ENCODE assay signal across 15 cellular contexts in the genomic region with DNA sequence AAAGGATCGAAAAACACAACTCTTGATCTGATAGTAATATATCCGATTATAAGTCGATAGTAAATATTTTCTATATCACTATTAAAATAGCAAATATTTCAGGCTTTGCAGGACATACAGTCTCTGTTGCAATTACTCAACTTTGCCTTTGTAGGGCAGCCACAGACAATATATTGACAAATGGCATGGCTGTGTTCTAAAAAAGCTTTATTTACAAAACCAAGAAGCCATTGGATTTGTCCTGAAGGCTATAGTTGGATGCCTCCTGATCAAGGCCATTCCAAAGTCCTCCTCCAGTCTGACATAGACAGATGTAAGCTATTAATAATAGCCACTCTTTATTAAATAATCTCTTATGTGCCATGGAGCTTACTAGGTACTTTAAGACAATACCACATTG. TPM values are rescaled to one million over a fixed set of nuclear protein-coding genes. Genes with fewer than 3 reads are reported as not detected.
DNase-seq lines count a peak whose midpoint lies in the region; ATAC-seq, FAIRE-seq and TF ChIP-seq lines count a peak whose summit lies in the region.
"Had no signal": no experiment of that assay in that cellular context is flagged by ENCODE, and none has a peak within 500 bp of the region (broad histone marks: within the 10 kb centered on the region; RNA-seq: fewer than 3 reads in every experiment).

No MANE protein-coding gene starts in this region.

- H2AK5ac ChIP-seq in H1 (ENCODE audit: low read depth, low read length), result no peak overlapping the region

- H2BK12ac ChIP-seq in H1 (ENCODE audit: low read depth, low read length), result no peak overlapping the region

- no peaks in the 10 kb centered on the region; a peak in 1 of 7 replicates for H3K4me1 ChIP-seq in H1 (replicated peaks in 1 of 4; ENCODE audit: control insufficient read depth in 3 of 4, insufficient read depth in 4 of 4, low read length in 3 of 4)

- H3K9me3 ChIP-seq in H1 (ENCODE audit: insufficient read depth in 2 of 2, low read depth in 1 of 2, low read length in 1 of 2), result no peaks in the 10 kb centered on the region

- DNase-seq in activated naive CD4-positive, alpha-beta T cell treated with anti-CD3 and anti-CD28 coated beads, Interleukin-2, amount 10 ng/mL, durations not matched to agents 7 days and 5 days, result no peak
- DNase-seq in activated naive CD4-positive, alpha-beta T cell treated with anti-CD3 and anti-CD28 coated beads, Interleukin-2, amount 50 U/mL, for 72 hours (ENCODE audit: low spot score in 2 of 2), result no peak
- DNase-seq in NB4 (ENCODE audit: low read depth) (peak; percentile 64), H1 (ENCODE audit: low read depth in 1 of 2, low spot score in 2 of 2) (no peak), NCI-H2081 (lab: John Stamatoyannopoulos, UW) (no peak), NCI-H748 (lab: John Stamatoyannopoulos, UW; ENCODE audit: unreplicated experiment) (no peak), A172 (ENCODE audit: low spot score) (no peak)
- DNase-seq in naive thymus-derived CD8-positive, alpha-beta T cell, result no peak
- DNase-seq: H7; NCI-H2227 treated with DMSO at 0.1 percent for 48 hours; stimulated activated CD4-positive, alpha-beta T cell treated with anti-CD3 and anti-CD28 coated beads, Interleukin-4, amount 100 ng/mL, for 4 hours had no signal

- ATAC-seq in activated naive CD4-positive, alpha-beta T cell treated with anti-CD3 and anti-CD28 coated beads, Interleukin-2, amount 50 U/mL, for 72 hours, result no peak
- no peak for ATAC-seq in naive thymus-derived CD8-positive, alpha-beta T cell

- no peak for FAIRE-seq in H1 (lab: Jason Lieb, UNC)

- TF ChIP-seq RAD21 in H1 (IDR thresholded peaks at IDR 0.05 in 1 of 2, conservative IDR thresholded peaks at IDR 0.05 in 1 of 2; ENCODE audit: low read depth in 2 of 2, low read length in 2 of 2), result peak; percentile 33 to 42

- H3K4me3 Mint-ChIP-seq in activated naive CD4-positive, alpha-beta T cell treated with anti-CD3 and anti-CD28 coated beads, Interleukin-2, amount 10 ng/mL, durations not matched to agents 7 days and 5 days, result no peak overlapping the region
- H3K4me3 Mint-ChIP-seq in naive thymus-derived CD8-positive, alpha-beta T cell, result no peak overlapping the region
- H3K4me3 Mint-ChIP-seq: stimulated activated memory B cell treated with anti-CD40 and anti-IgM and Interleukin-4, amounts not matched to agents 10 μg/mL and 1 μg/mL and 100 μg/mL, for 72 hours; type B pancreatic cell had no signal

- no peaks in the 10 kb centered on the region for H4K20me1 ChIP-seq in H1 (replicated peaks in 1 of 2; ENCODE audit: control insufficient read depth in 1 of 2, insufficient read depth in 2 of 2, low read length in 2 of 2)

- no peak overlapping the region for H3K4me2 ChIP-seq in H1 (ENCODE audit: insufficient read depth in 1 of 2, low read depth in 2 of 2, low read length in 2 of 2)

- peak overlapping the region; percentile 91 for H3K27ac Mint-ChIP-seq in activated naive CD4-positive, alpha-beta T cell treated with anti-CD3 and anti-CD28 coated beads, Interleukin-2, amount 10 ng/mL, durations not matched to agents 7 days and 5 days
- no peak overlapping the region for H3K27ac Mint-ChIP-seq in activated naive CD4-positive, alpha-beta T cell treated with anti-CD3 and anti-CD28 coated beads, Interleukin-2, amount 50 U/mL, for 72 hours
- no peak overlapping the region for H3K27ac Mint-ChIP-seq in naive thymus-derived CD8-positive, alpha-beta T cell
- H3K27ac Mint-ChIP-seq: stimulated activated memory B cell treated with anti-CD40 and anti-IgM and Interleukin-4, amounts not matched to agents 10 μg/mL and 1 μg/mL and 100 μg/mL, for 72 hours; type B pancreatic cell had no signal

- no peaks in the 10 kb centered on the region for H3K36me3 ChIP-seq in H1 (ENCODE audit: control insufficient read depth in 2 of 4, insufficient read depth in 4 of 4, low read length in 3 of 4)

- 87% methylated on average over 3 of the region's 3 CpGs; no CpG with 5 or more reads in 1 of the 2 experiments for WGBS in H1 (ENCODE audit: extremely low coverage in 1 of 2, insufficient coverage in 1 of 2, insufficient read length in 1 of 2, insufficient replicate concordance in 2 of 2, low coverage in 1 of 2, low lambda C conversion rate in 2 of 2, missing lambda C conversion rate in 1 of 2), 2 experiments

- no peak overlapping the region for H3K56ac ChIP-seq in H1 (replicated peaks; ENCODE audit: insufficient read length, low read depth, low read length)

- TF ChIP-seq POLR2A in NB4 (IDR thresholded peaks at IDR 0.05; ENCODE audit: extremely low read depth, insufficient read length), result no peak
- TF ChIP-seq POLR2A in H1 (IDR thresholded peaks at IDR 0.05; ENCODE audit: control extremely low read depth in 1 of 2, low read depth in 2 of 2, low read length in 2 of 2), result no peak

- H4K5ac ChIP-seq in H1 (ENCODE audit: insufficient read length, low read depth, low read length), result no peak overlapping the region

- H3K14ac ChIP-seq in H1 (ENCODE audit: insufficient read length), result no peak overlapping the region

- POLR2A ChIA-PET in H1 (lab: Charles Lee; ENCODE audit: partially characterized antibody), result interaction anchor here (0.6 to 1.3 kb wide), 3 partner anchors 11 to 105 kb away, joined by 3 read pairs; no protein-coding TSS in a partner anchor
- POLR2A ChIA-PET in naive thymus-derived CD8-positive, alpha-beta T cell (lab: Charles Lee), result interaction anchor here (0.5 kb wide), 1 partner anchor 715 kb away, joined by 3 read pairs; no protein-coding TSS in a partner anchor

- peaks cover 11% of the 10 kb centered on the region for H3K4me1 Mint-ChIP-seq in activated naive CD4-positive, alpha-beta T cell treated with anti-CD3 and anti-CD28 coated beads, Interleukin-2, amount 10 ng/mL, durations not matched to agents 7 days and 5 days
- H3K4me1 Mint-ChIP-seq in naive thymus-derived CD8-positive, alpha-beta T cell, result peaks cover 0 to 11% (median 2%) of the 10 kb centered on the region in 4 donors

- TF ChIP-seq CTCF in NB4 (IDR thresholded peaks at IDR 0.05; ENCODE audit: low read depth, low read length) (peak; percentile 13), H1 (IDR thresholded peaks at IDR 0.05; ENCODE audit: control extremely low read depth in 1 of 3, insufficient read depth in 1 of 3, low read depth in 1 of 3, low read length in 3 of 3) (peak in 1 of 3 experiments; percentile 6; a peak in 1 of 4 replicates)

- H2AFZ ChIP-seq in H1 (ENCODE audit: low read length), result no peak overlapping the region

- peaks cover 38% of the 10 kb centered on the region for H3K27me3 Mint-ChIP-seq in activated naive CD4-positive, alpha-beta T cell treated with anti-CD3 and anti-CD28 coated beads, Interleukin-2, amount 10 ng/mL, durations not matched to agents 7 days and 5 days
- peaks cover under 1 to 14% (median 5%) of the 10 kb centered on the region in 5 donors for H3K27me3 Mint-ChIP-seq in naive thymus-derived CD8-positive, alpha-beta T cell

- no peaks in the 10 kb centered on the region for H3K23me2 ChIP-seq in H1 (ENCODE audit: low read depth, low read length)

- no peak overlapping the region for H4K8ac ChIP-seq in H1 (ENCODE audit: extremely low read depth, insufficient read depth, low read length)

- H4K91ac ChIP-seq in H1 (replicated peaks; ENCODE audit: insufficient read length, low read length), result no peak overlapping the region

- H2BK20ac ChIP-seq in H1 (ENCODE audit: low read length), result no peak overlapping the region

- H3K18ac ChIP-seq in H1 (ENCODE audit: extremely low read depth, low read length), result no peak overlapping the region

- no peak overlapping the region for H2BK15ac ChIP-seq in H1 (ENCODE audit: low read length)

- no peaks in the 10 kb centered on the region for H3K36me3 Mint-ChIP-seq in activated naive CD4-positive, alpha-beta T cell treated with anti-CD3 and anti-CD28 coated beads, Interleukin-2, amount 10 ng/mL, durations not matched to agents 7 days and 5 days
- no peaks in the 10 kb centered on the region for H3K36me3 Mint-ChIP-seq in activated naive CD4-positive, alpha-beta T cell treated with anti-CD3 and anti-CD28 coated beads, Interleukin-2, amount 50 U/mL, for 72 hours
- H3K36me3 Mint-ChIP-seq in naive thymus-derived CD8-positive, alpha-beta T cell, result no peaks in the 10 kb centered on the region
- H3K36me3 Mint-ChIP-seq: stimulated activated memory B cell treated with anti-CD40 and anti-IgM and Interleukin-4, amounts not matched to agents 10 μg/mL and 1 μg/mL and 100 μg/mL, for 72 hours; type B pancreatic cell had no signal

- no peak for TF ChIP-seq EP300 in H1 (IDR thresholded peaks at IDR 0.05; ENCODE audit: borderline replicate concordance in 1 of 2, low read depth in 2 of 2, low read length in 2 of 2)

- CTCF ChIA-PET in activated naive CD4-positive, alpha-beta T cell treated with anti-CD3 and anti-CD28 coated beads, Interleukin-2, amount 10 ng/mL, durations not matched to agents 7 days and 5 days (lab: Charles Lee), result interaction anchor here (0.9 to 7.1 kb wide), 22 partner anchors 8 to 155 kb away, joined by 3 to 63 read pairs (median 4); a partner anchor contains a TSS
- CTCF ChIA-PET in H1 (lab: Charles Lee; ENCODE audit: partially characterized antibody), result interaction anchor here (0.8 to 3.0 kb wide), 14 partner anchors 10 to 163 kb away, joined by 3 to 22 read pairs (median 3); no protein-coding TSS in a partner anchor

- no peaks in the 10 kb centered on the region for H3K9me3 Mint-ChIP-seq in activated naive CD4-positive, alpha-beta T cell treated with anti-CD3 and anti-CD28 coated beads, Interleukin-2, amount 10 ng/mL, durations not matched to agents 7 days and 5 days
- H3K9me3 Mint-ChIP-seq in activated naive CD4-positive, alpha-beta T cell treated with anti-CD3 and anti-CD28 coated beads, Interleukin-2, amount 50 U/mL, for 72 hours, result no peaks in the 10 kb centered on the region
- no peaks in the 10 kb centered on the region for H3K9me3 Mint-ChIP-seq in naive thymus-derived CD8-positive, alpha-beta T cell
- H3K9me3 Mint-ChIP-seq: stimulated activated memory B cell treated with anti-CD40 and anti-IgM and Interleukin-4, amounts not matched to agents 10 μg/mL and 1 μg/mL and 100 μg/mL, for 72 hours; type B pancreatic cell had no signal

- no peak overlapping the region for H3K9ac ChIP-seq in H1 (replicated peaks in 1 of 4; ENCODE audit: extremely low read depth in 1 of 4, low read depth in 3 of 4, low read length in 3 of 4)

- no peaks in the 10 kb centered on the region for H3K79me2 ChIP-seq in H1 (ENCODE audit: control insufficient read depth in 1 of 2, insufficient read depth in 2 of 2, low read length in 2 of 2)

- no peak overlapping the region for H2BK120ac ChIP-seq in H1 (replicated peaks; ENCODE audit: low read depth, low read length)

- H3K4me3 ChIP-seq in NB4 (ENCODE audit: low read depth, low read length), result peak overlapping the region; percentile 22
- H3K4me3 ChIP-seq in H1 (ENCODE audit: extremely low read depth in 1 of 4, insufficient read depth in 2 of 4, low read depth in 3 of 4, low read length in 4 of 4), result no peak overlapping the region

- no peak overlapping the region for H3K4ac ChIP-seq in H1 (replicated peaks; ENCODE audit: insufficient read length, low read depth, low read length)

- no peaks in the 10 kb centered on the region; a peak in 1 of 7 replicates for H3K27me3 ChIP-seq in H1 (replicated peaks in 1 of 4; ENCODE audit: control insufficient read depth in 3 of 4, extremely low read depth in 1 of 4, insufficient read depth in 3 of 4, low read length in 3 of 4)

- H3K23ac ChIP-seq in H1 (ENCODE audit: insufficient read length), result no peak overlapping the region

- no peak overlapping the region for H2BK5ac ChIP-seq in H1 (ENCODE audit: low read depth, low read length)

- no peaks in the 10 kb centered on the region for H3K79me1 ChIP-seq in H1 (ENCODE audit: low read depth, low read length)

- H3K27ac ChIP-seq in H1 (ENCODE audit: low read depth, low read length), result no peak overlapping the region

RNA-seq across cellular contexts. Expression of a gene that starts 5.9 kb away (rescaled TPM):
- under 1 TPM in 1 of 2 donors, not detected in 1; 0.19 TPM for total RNA-seq in activated naive CD4-positive, alpha-beta T cell treated with anti-CD3 and anti-CD28 coated beads, Interleukin-2, amount 50 U/mL, for 72 hours
- total RNA-seq in H1 (2021; fragmentation: NEBNext Ultra II Directional; extraction: Animal tissue kit (Norgen Biotek cat#: 25700)), result 0.13 and 0.25 TPM in 2 replicates
- 0.09 and 0.14 TPM in 2 replicates for polyA plus RNA-seq in H1 (2011; rRNA removed)
- 0.12 TPM for polyA plus RNA-seq in H1 (2011; cell fraction: cytosol; rRNA removed)
- not detected for polyA plus RNA-seq in H1 (2011; cell fraction: nucleus; rRNA removed)
- polyA plus RNA-seq in H1 (2012, experiment 1 of 2), result 0.08 to 0.10 TPM (median 0.08 TPM) in 3 of 4 replicates, not detected in the other
- 0.10 TPM for polyA plus RNA-seq in H1 (2012, experiment 2 of 2)
- 0.18 TPM for polyA plus RNA-seq in H1 (2013, experiment 1 of 2)
- 0.18 TPM for polyA plus RNA-seq in H1 (2013, experiment 2 of 2)
- polyA minus RNA-seq in H1 (2011; rRNA and poly(A)+ RNA removed), result not detected in 2 replicates
- polyA minus RNA-seq in H1 (2011; cell fraction: cytosol; rRNA and poly(A)+ RNA removed), result not detected
- polyA minus RNA-seq in H1 (2011; cell fraction: nucleus; rRNA and poly(A)+ RNA removed), result 0.60 TPM
- not detected for total RNA-seq in naive thymus-derived CD8-positive, alpha-beta T cell
- polyA plus RNA-seq in naive thymus-derived CD8-positive, alpha-beta T cell, result not detected
- not detected in 2 replicates for total RNA-seq in A172 (2014; rRNA removed; shearing (Covaris generic))
- total RNA-seq: glomerular endothelial cell, H7, kidney epithelial cell had no signal

RNA-seq across cellular contexts. Expression of a gene that starts 31.2 kb away (rescaled TPM):
- 1 to 10 TPM; 1.6 to 5.8 TPM for total RNA-seq in activated naive CD4-positive, alpha-beta T cell treated with anti-CD3 and anti-CD28 coated beads, Interleukin-2, amount 50 U/mL, for 72 hours
- 15.9 and 17.8 TPM in 2 replicates for total RNA-seq in H1 (2021; fragmentation: NEBNext Ultra II Directional; extraction: Animal tissue kit (Norgen Biotek cat#: 25700))
- 6.2 and 8.8 TPM in 2 replicates for polyA plus RNA-seq in H1 (2011; rRNA removed)
- polyA plus RNA-seq in H1 (2011; cell fraction: cytosol; rRNA removed), result 14.9 TPM
- 13.5 TPM for polyA plus RNA-seq in H1 (2011; cell fraction: nucleus; rRNA removed)
- polyA plus RNA-seq in H1 (2012, experiment 1 of 2), result 9.4 to 16.9 TPM (median 10.3 TPM) in 4 replicates
- polyA plus RNA-seq in H1 (2012, experiment 2 of 2), result 0.54 TPM
- 11.5 TPM for polyA plus RNA-seq in H1 (2013, experiment 1 of 2)
- polyA plus RNA-seq in H1 (2013, experiment 2 of 2), result 10.4 TPM
- 16.8 and 19.3 TPM in 2 replicates for polyA minus RNA-seq in H1 (2011; rRNA and poly(A)+ RNA removed)
- 10.0 TPM for polyA minus RNA-seq in H1 (2011; cell fraction: cytosol; rRNA and poly(A)+ RNA removed)
- 35.9 TPM for polyA minus RNA-seq in H1 (2011; cell fraction: nucleus; rRNA and poly(A)+ RNA removed)
- under 1 TPM; 0.81 to 0.91 TPM for total RNA-seq in naive thymus-derived CD8-positive, alpha-beta T cell
- polyA plus RNA-seq in naive thymus-derived CD8-positive, alpha-beta T cell, result under 1 TPM in 1 of 3 donors, not detected in 2; 0.26 TPM
- total RNA-seq in A172 (2014; rRNA removed; shearing (Covaris generic)), result 0.12 TPM in 1 of 2 replicates, not detected in the other
